9 cellular contexts compared by ENCODE assay signal in the genomic region with DNA sequence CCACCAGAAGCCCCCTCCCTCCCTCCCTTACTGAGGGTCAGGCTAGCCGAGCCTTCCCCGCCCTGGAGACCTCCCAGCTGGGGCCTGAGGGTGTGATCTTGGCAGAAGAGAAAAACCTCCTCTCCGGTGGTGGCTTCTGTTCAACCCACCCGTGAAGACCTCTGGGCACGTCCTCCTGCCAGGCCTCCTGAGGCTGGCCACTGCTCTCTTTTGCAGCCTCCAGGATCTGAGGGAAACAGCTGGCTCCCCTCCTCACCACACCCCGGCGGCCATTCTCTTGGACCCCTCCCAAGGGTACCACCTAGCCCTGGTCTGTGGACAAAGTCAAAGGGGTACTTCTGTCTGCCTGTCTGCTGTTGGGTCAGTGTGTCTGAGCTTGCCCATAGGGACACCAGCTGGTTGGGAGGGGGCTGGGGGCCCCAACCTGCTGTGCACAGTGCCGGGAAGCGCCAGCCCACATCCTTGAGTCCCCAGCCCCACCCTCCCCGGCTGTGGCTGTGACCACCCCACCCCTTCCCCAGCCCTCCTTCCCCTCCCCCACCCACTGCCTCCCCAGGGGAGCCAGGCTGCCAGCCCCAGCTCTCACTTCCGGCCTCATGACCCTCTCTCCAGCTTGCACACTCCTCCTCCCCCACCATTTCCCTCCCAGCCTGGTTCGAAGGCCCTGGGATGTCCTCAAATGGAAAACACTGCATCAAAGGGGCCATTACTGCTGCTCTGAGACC. TPM values are rescaled to one million over a fixed set of nuclear protein-coding genes. Genes with fewer than 3 reads are reported as not detected.
DNase-seq lines count a peak whose midpoint lies in the region; ATAC-seq and TF ChIP-seq lines count a peak whose summit lies in the region.
"Had no signal": no experiment of that assay in that cellular context is flagged by ENCODE, and none has a peak within 500 bp of the region (broad histone marks: within the 10 kb centered on the region; RNA-seq: fewer than 3 reads in every experiment).

No MANE protein-coding gene starts in this region.

- TF ChIP-seq CTCF in ascending aorta (IDR thresholded peaks at IDR 0.05) (no peak), mesothelial cell of epicardium (IDR thresholded peaks at IDR 0.05; ENCODE audit: unreplicated experiment) (no peak)

- H3K27me3 ChIP-seq in ascending aorta, result no peaks in the 10 kb centered on the region

- peak overlapping the region; percentile 89 to 95 for H3K27ac ChIP-seq in ascending aorta

- peaks cover 15% of the 10 kb centered on the region for H3K36me3 Mint-ChIP-seq in mesothelial cell of epicardium

- H3K9me3 ChIP-seq in ascending aorta, result no peaks in the 10 kb centered on the region

- H3K4me1 Mint-ChIP-seq in mesothelial cell of epicardium, result peaks cover 28% of the 10 kb centered on the region

- peaks cover 30 to 32% of the 10 kb centered on the region in 2 donors for H3K36me3 ChIP-seq in ascending aorta

- H3K4me3 ChIP-seq in ascending aorta, result peak overlapping the region in 1 of 2 donors; percentile 35

- H3K27me3 Mint-ChIP-seq in mesothelial cell of epicardium (ENCODE audit: low read depth), result no peaks in the 10 kb centered on the region
- H3K27me3 Mint-ChIP-seq: IgD-negative memory B cell had no signal

- DNase-seq in stimulated activated CD4-positive, alpha-beta T cell treated with anti-CD3 and anti-CD28 coated beads, Interleukin-15, amount 100 ng/mL, for 24 hours, result peak; percentile 35
- DNase-seq in stimulated activated CD4-positive, alpha-beta T cell treated with anti-CD3 and anti-CD28 coated beads, Interleukin-4, amount 100 ng/mL, for 24 hours, result no peak
- DNase-seq in ascending aorta (ENCODE audit: low spot score in 2 of 2) (no peak), mesothelial cell of epicardium (ENCODE audit: low spot score in 2 of 2, unreplicated experiment in 2 of 2) (no peak), NCI-H2081 (lab: John Stamatoyannopoulos, UW) (no peak), NCI-H1694 (lab: John Stamatoyannopoulos, UW) (no peak)

- intact Hi-C loops in ascending aorta (cut with DNase I), result loop anchor here (1.0 to 5.0 kb wide), 3 partner anchors 66 to 129 kb away; partner anchors contain the start of gene WASF2

- no peaks in the 10 kb centered on the region for H3K9me3 Mint-ChIP-seq in mesothelial cell of epicardium
- H3K9me3 Mint-ChIP-seq: IgD-negative memory B cell had no signal

- no peak for ATAC-seq in HG03039 (IDR thresholded peaks at IDR 0.05; ENCODE audit: unreplicated experiment)
- ATAC-seq in GM19452 (IDR thresholded peaks at IDR 0.05; ENCODE audit: unreplicated experiment), result no peak

- no peak overlapping the region for H3K4me3 Mint-ChIP-seq in mesothelial cell of epicardium

- H3K4me1 ChIP-seq in ascending aorta, result peaks cover 27 to 52% of the 10 kb centered on the region in 2 donors

- H3K27ac Mint-ChIP-seq in mesothelial cell of epicardium, result peak overlapping the region; percentile 39

RNA-seq across cellular contexts. Expression of gene AHDC1, which starts 48.1 kb away (rescaled TPM):
- total RNA-seq in ascending aorta, result 205 TPM
- 71.4 to 73.5 TPM (median 72.1 TPM) in 3 replicates for total RNA-seq in mesothelial cell of epicardium
